8 cellular contexts compared by ENCODE assay signal in the genomic region with DNA sequence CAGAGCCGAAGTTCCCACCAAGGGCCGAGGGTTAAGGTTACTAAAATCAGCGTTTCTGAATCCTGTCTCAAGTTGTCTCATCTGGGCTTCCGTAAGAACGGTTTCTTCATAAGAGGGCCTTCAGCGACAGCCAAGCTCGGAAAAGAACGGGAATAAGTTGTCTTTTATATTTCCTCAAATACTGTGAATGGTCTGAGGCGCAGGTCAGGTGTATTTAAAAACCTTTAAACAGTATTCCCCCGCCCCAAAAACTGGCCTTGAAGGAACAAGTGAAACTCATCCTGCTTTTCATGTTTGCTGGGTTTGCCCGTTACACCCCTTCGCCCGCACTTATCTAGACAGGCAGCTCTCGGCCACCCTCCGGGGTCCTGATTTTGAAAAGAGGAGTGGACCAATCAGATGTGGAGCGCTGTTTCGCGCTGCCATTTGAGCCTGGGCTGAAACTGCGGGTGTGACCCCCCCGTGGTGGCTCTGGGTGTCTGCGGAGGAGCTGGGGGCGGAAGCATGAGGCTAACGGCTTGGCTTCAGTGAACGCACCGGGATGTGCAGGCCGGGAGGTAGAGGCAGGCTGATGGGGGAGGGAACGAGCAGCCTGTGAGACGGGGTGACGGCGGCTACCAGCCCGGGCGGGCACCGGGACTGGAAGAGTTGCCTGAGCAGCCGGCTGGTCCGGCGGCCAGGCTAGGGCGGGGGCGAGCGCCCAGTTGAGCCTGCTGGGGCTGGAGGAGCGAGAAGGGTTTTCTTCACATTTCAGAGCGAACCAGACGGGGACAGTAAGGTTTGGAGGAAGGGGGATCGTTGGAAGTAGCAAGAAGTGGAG. TPM values are rescaled to one million over a fixed set of nuclear protein-coding genes. Genes with fewer than 3 reads are reported as not detected.
DNase-seq lines count a peak whose midpoint lies in the region; ATAC-seq, FAIRE-seq and TF ChIP-seq lines count a peak whose summit lies in the region.
"Not testable (repeated sequence)": the region's sequence is repeated elsewhere in the genome, so short reads cannot be mapped to it uniquely, and the experiment has no call there.

A gene with protein sequence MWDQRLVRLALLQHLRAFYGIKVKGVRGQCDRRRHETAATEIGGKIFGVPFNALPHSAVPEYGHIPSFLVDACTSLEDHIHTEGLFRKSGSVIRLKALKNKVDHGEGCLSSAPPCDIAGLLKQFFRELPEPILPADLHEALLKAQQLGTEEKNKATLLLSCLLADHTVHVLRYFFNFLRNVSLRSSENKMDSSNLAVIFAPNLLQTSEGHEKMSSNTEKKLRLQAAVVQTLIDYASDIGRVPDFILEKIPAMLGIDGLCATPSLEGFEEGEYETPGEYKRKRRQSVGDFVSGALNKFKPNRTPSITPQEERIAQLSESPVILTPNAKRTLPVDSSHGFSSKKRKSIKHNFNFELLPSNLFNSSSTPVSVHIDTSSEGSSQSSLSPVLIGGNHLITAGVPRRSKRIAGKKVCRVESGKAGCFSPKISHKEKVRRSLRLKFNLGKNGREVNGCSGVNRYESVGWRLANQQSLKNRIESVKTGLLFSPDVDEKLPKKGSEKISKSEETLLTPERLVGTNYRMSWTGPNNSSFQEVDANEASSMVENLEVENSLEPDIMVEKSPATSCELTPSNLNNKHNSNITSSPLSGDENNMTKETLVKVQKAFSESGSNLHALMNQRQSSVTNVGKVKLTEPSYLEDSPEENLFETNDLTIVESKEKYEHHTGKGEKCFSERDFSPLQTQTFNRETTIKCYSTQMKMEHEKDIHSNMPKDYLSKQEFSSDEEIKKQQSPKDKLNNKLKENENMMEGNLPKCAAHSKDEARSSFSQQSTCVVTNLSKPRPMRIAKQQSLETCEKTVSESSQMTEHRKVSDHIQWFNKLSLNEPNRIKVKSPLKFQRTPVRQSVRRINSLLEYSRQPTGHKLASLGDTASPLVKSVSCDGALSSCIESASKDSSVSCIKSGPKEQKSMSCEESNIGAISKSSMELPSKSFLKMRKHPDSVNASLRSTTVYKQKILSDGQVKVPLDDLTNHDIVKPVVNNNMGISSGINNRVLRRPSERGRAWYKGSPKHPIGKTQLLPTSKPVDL (plus strand): TSS at position 454 of the 820 bp plus-strand sequence. CDS start 708 bp downstream, outside the sequence.

- WGBS in neuronal stem cell (ENCODE audit: extremely low coverage in 2 of 2, insufficient read length in 2 of 2, insufficient replicate concordance in 1 of 2), 2 donors, result no CpG with 5 or more reads among the region's 43 CpGs

- H3K27me3 ChIP-seq in cardiac muscle cell; neuronal stem cell (ENCODE audit: control insufficient read depth in 3 of 3, insufficient read depth in 3 of 3, low read depth in 1 of 3, low read length in 3 of 3): not testable (repeated sequence)

- not testable (repeated sequence) for H3K9me3 ChIP-seq in cardiac muscle cell (ENCODE audit: low read depth); neuronal stem cell (replicated peaks in 1 of 2; ENCODE audit: control insufficient read depth in 2 of 2, insufficient read depth in 1 of 2, low read depth in 1 of 2, low read length in 2 of 2)

- DNase-seq in Caki2 (ENCODE audit: low read depth) (peak; percentile 86), astrocyte of the hippocampus (ENCODE audit: low read depth, low spot score) (peak; percentile 91), cardiac muscle cell (ENCODE audit: low read depth in 1 of 2, low spot score in 1 of 2) (peak; percentile 79 to 84), neuronal stem cell (ENCODE audit: low spot score) (peak; percentile 82)
- DNase-seq in stimulated activated CD8-positive, alpha-beta memory T cell treated with anti-CD3 and anti-CD28 coated beads, Interleukin-7, amount 100 ng/mL, for 24 hours (ENCODE audit: low read depth), result peak; percentile 63

- H3K4me2 ChIP-seq in neuronal stem cell (ENCODE audit: insufficient read depth, low read length, poor library complexity, severe bottlenecking), result peak within 1 kb of the TSS; percentile 33

- H4K8ac ChIP-seq in neuronal stem cell (ENCODE audit: low read depth, low read length), result not testable (repeated sequence)

- H2AK5ac ChIP-seq in neuronal stem cell (ENCODE audit: low read depth, low read length), result not testable (repeated sequence)

- peak; percentile 23 for FAIRE-seq in TTC549 (lab: Jason Lieb, UNC)

- H2BK5ac ChIP-seq in neuronal stem cell (ENCODE audit: low read length), result not testable (repeated sequence)

- not testable (repeated sequence) for H3K14ac ChIP-seq in neuronal stem cell (ENCODE audit: low read length)

- H3K79me1 ChIP-seq in neuronal stem cell (ENCODE audit: low read depth, low read length), result not testable (repeated sequence)

- not testable (repeated sequence) for H3K4me1 ChIP-seq in cardiac muscle cell (ENCODE audit: low read depth); neuronal stem cell (ENCODE audit: control insufficient read depth in 2 of 2, insufficient read depth in 1 of 2, low read depth in 1 of 2, low read length in 2 of 2)

- TF ChIP-seq CTCF in cardiac muscle cell (IDR thresholded peaks at IDR 0.05; ENCODE audit: low read depth, low read length), result not testable (repeated sequence)

- H3K9ac ChIP-seq in neuronal stem cell (ENCODE audit: low read depth, low read length, poor library complexity), result peak within 1 kb of the TSS; percentile 44

- not testable (repeated sequence) for H3K23ac ChIP-seq in neuronal stem cell (ENCODE audit: low read depth, low read length, poor library complexity)

- H2AFZ ChIP-seq in neuronal stem cell (ENCODE audit: low read length), result peak within 1 kb of the TSS; percentile 80

- peak; percentile 67 for ATAC-seq in GM21423 (IDR thresholded peaks at IDR 0.05; ENCODE audit: unreplicated experiment)
- peak; percentile 76 for ATAC-seq in HG03521 (IDR thresholded peaks at IDR 0.05; ENCODE audit: unreplicated experiment)

- not testable (repeated sequence) for H2BK15ac ChIP-seq in neuronal stem cell (ENCODE audit: low read length)

- H3K36me3 ChIP-seq in cardiac muscle cell; neuronal stem cell (replicated peaks in 1 of 2; ENCODE audit: control insufficient read depth in 2 of 2, insufficient read depth in 2 of 2, low read length in 2 of 2): not testable (repeated sequence)

- H4K91ac ChIP-seq in neuronal stem cell (ENCODE audit: low read depth, low read length, poor library complexity), result not testable (repeated sequence)

- H2BK120ac ChIP-seq in neuronal stem cell (ENCODE audit: low read depth, low read length), result not testable (repeated sequence)

- not testable (repeated sequence) for H3K18ac ChIP-seq in neuronal stem cell (ENCODE audit: low read length)

- not testable (repeated sequence) for H2BK12ac ChIP-seq in neuronal stem cell (ENCODE audit: low read length)

- in situ Hi-C loops in Caki2 (cut with HindIII; ENCODE audit: low pct_unique_long_range_greater_than_20kb, low sequenced_read_pairs), result not testable (repeated sequence)

- H3K4me3 ChIP-seq in cardiac muscle cell (peak within 1 kb of the TSS; percentile 77), neuronal stem cell (ENCODE audit: low read length in 2 of 2) (peak within 1 kb of the TSS; percentile 84 to 94)

- not testable (repeated sequence) for H3K4ac ChIP-seq in neuronal stem cell (ENCODE audit: low read length)

- H3K27ac ChIP-seq in cardiac muscle cell (peak within 1 kb of the TSS; percentile 94), neuronal stem cell (replicated peaks; ENCODE audit: low read length) (peak within 1 kb of the TSS; percentile 73)

RNA-seq across cellular contexts. Expression of the gene that starts here (rescaled TPM):
- total RNA-seq in Caki2 (2014; rRNA removed; shearing (Covaris generic); ENCODE audit: low replicate concordance), result 15.6 and 20.1 TPM in 2 replicates
- 5.0 and 44.6 TPM in 2 replicates for total RNA-seq in cardiac muscle cell
- 5.1 and 38.8 TPM in 2 replicates for polyA plus RNA-seq in cardiac muscle cell
- polyA plus RNA-seq in neuronal stem cell (2013, experiment 1 of 2), result 30.7 TPM
- 31.0 TPM for polyA plus RNA-seq in neuronal stem cell (2013, experiment 2 of 2)

Comparison
In these comparisons a context has a peak if more than half of its experiments do, and no peak if none do; other contexts are left out.
1. Peak in every context shown above with its lines: DNase-seq, ATAC-seq, H3K4me3 ChIP-seq and H3K27ac ChIP-seq.